9 cellular contexts compared by ENCODE assay signal in the genomic region with DNA sequence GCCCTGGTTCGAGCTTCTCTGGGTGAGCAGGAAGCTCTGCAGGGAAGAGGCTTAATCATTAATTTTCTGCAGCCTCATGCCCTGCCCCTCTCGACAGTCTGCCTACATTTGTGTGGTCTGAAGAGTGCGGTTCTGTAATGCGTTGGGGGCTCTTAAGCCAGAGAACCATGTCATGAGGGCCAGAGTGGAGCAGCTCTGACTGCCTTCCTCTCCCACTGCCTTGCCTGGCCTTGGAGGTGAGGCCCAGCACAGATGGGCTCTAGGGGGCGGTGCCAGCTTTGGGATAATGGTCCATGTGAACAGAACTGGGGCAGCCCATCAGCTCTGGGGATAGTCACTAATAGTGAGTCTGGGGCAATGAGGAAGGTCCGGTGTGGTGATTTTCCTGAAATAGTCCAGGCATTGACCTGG. TPM values are rescaled to one million over a fixed set of nuclear protein-coding genes. Genes with fewer than 3 reads are reported as not detected.
DNase-seq lines count a peak whose midpoint lies in the region; ATAC-seq and TF ChIP-seq lines count a peak whose summit lies in the region.
"Had no signal": no experiment of that assay in that cellular context is flagged by ENCODE, and none has a peak within 500 bp of the region (broad histone marks: within the 10 kb centered on the region; RNA-seq: fewer than 3 reads in every experiment).

No MANE protein-coding gene starts in this region.

- no peaks in the 10 kb centered on the region for H3K27me3 ChIP-seq in right atrium auricular region

- no peak for TF ChIP-seq POLR2A in GM18505 (IDR thresholded peaks at IDR 0.05; ENCODE audit: borderline replicate concordance, extremely low read depth, insufficient read depth, insufficient read length)

- no peaks in the 10 kb centered on the region for H3K9me3 Mint-ChIP-seq in stimulated activated memory B cell treated with anti-CD40 and anti-IgM and Interleukin-4, amounts not matched to agents 10 μg/mL and 1 μg/mL and 100 μg/mL, for 72 hours

- no peaks in the 10 kb centered on the region for H3K9me3 ChIP-seq in right atrium auricular region

- H3K27me3 Mint-ChIP-seq in stimulated activated memory B cell treated with anti-CD40 and anti-IgM and Interleukin-4, amounts not matched to agents 10 μg/mL and 1 μg/mL and 100 μg/mL, for 72 hours = peaks cover 41% of the 10 kb centered on the region

- H3K27ac ChIP-seq in right atrium auricular region = peak overlapping the region; percentile 13 to 84

- no peak overlapping the region for H3K4me3 ChIP-seq in right atrium auricular region

- peak; percentile 25 for DNase-seq in stimulated activated CD4-positive, alpha-beta T cell treated with anti-CD3 and anti-CD28 coated beads, Interleukin-15, amount 100 ng/mL, for 24 hours
- DNase-seq in stimulated activated CD4-positive, alpha-beta T cell treated with anti-CD3 and anti-CD28 coated beads, Interleukin-4, amount 100 ng/mL, for 4 hours = no peak
- DNase-seq in OCI-M1 (lab: John Stamatoyannopoulos, UW) (peak; percentile 9), right atrium auricular region (ENCODE audit: low spot score) (no peak), NCI-H2227 (lab: John Stamatoyannopoulos, UW; ENCODE audit: unreplicated experiment) (no peak), hypothalamus (lab: John Stamatoyannopoulos, UW) (no peak)
- DNase-seq: naive B cell had no signal

- ATAC-seq in stimulated activated memory B cell treated with anti-CD40 and anti-IgM and Interleukin-4, amounts not matched to agents 10 μg/mL and 1 μg/mL and 100 μg/mL, for 72 hours = no peak
- ATAC-seq in GM18505 (IDR thresholded peaks at IDR 0.05; ENCODE audit: unreplicated experiment) = no peak

- H3K4me1 Mint-ChIP-seq in stimulated activated memory B cell treated with anti-CD40 and anti-IgM and Interleukin-4, amounts not matched to agents 10 μg/mL and 1 μg/mL and 100 μg/mL, for 72 hours = peaks cover 25% of the 10 kb centered on the region

- H3K36me3 ChIP-seq in right atrium auricular region = no peaks in the 10 kb centered on the region

- no peaks in the 10 kb centered on the region for H3K36me3 Mint-ChIP-seq in stimulated activated memory B cell treated with anti-CD40 and anti-IgM and Interleukin-4, amounts not matched to agents 10 μg/mL and 1 μg/mL and 100 μg/mL, for 72 hours
- H3K36me3 Mint-ChIP-seq: naive B cell had no signal

- H3K4me3 Mint-ChIP-seq in stimulated activated memory B cell treated with anti-CD40 and anti-IgM and Interleukin-4, amounts not matched to agents 10 μg/mL and 1 μg/mL and 100 μg/mL, for 72 hours = no peak overlapping the region

- peaks cover 0 to 49% of the 10 kb centered on the region in 2 donors for H3K4me1 ChIP-seq in right atrium auricular region

- peak in 1 of 2 donors; percentile 39 for TF ChIP-seq CTCF in right atrium auricular region (IDR thresholded peaks at IDR 0.05)

- no peak overlapping the region for H3K27ac Mint-ChIP-seq in stimulated activated memory B cell treated with anti-CD40 and anti-IgM and Interleukin-4, amounts not matched to agents 10 μg/mL and 1 μg/mL and 100 μg/mL, for 72 hours
- H3K27ac Mint-ChIP-seq: naive B cell had no signal

RNA-seq across cellular contexts. Expression of gene FGF9, which starts 5.7 kb away (rescaled TPM):
- 1 to 10 TPM; 3.2 to 5.9 TPM for total RNA-seq in right atrium auricular region

Comparison
In these comparisons a context has a peak if more than half of its experiments do, and no peak if none do; other contexts are left out.
1. DNase-seq: peak in stimulated activated CD4-positive, alpha-beta T cell treated with anti-CD3 and anti-CD28 coated beads, Interleukin-15, amount 100 ng/mL, for 24 hours (single experiment) and OCI-M1 (single experiment); none in stimulated activated CD4-positive, alpha-beta T cell treated with anti-CD3 and anti-CD28 coated beads, Interleukin-4, amount 100 ng/mL, for 4 hours (0 of 2), right atrium auricular region (single experiment), NCI-H2227 (single experiment) and hypothalamus (0 of 51).